ENCODE assay signal across 1 cellular context in the genomic region with DNA sequence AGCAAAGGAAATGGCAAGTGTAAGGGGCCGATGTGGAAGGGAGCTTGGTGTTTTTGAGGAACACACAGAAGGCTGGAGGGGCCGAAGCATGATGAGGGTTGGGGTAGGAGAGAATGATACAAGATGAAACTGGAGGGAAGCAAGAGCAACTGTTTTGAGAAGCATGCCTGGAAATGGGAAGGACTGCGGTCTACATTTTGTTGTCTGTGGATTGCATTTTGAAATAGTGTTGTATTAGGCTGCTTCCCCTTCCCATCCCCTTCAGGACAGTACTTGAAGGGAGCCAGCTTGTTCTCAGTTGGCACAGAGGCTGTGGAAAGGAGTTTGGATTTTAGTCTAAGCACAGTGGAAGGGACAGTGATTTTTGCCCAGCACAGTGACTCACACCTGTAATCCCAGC.
TF ChIP-seq lines count a peak whose summit lies in the region.

No MANE protein-coding gene starts in this region.

TF ChIP-seq in WTC11, 78 proteins besides CTCF, POLR2A, EP300 and RAD21 (continued from another document):
- TF ChIP-seq CBFB (CRISPR knock-in tag; IDR thresholded peaks at IDR 0.05; ENCODE audit: low read depth), result no peak
- no peak for TF ChIP-seq ZNF263 (CRISPR knock-in tag; IDR thresholded peaks at IDR 0.05; ENCODE audit: low read depth)
- TF ChIP-seq, protein P1, sequence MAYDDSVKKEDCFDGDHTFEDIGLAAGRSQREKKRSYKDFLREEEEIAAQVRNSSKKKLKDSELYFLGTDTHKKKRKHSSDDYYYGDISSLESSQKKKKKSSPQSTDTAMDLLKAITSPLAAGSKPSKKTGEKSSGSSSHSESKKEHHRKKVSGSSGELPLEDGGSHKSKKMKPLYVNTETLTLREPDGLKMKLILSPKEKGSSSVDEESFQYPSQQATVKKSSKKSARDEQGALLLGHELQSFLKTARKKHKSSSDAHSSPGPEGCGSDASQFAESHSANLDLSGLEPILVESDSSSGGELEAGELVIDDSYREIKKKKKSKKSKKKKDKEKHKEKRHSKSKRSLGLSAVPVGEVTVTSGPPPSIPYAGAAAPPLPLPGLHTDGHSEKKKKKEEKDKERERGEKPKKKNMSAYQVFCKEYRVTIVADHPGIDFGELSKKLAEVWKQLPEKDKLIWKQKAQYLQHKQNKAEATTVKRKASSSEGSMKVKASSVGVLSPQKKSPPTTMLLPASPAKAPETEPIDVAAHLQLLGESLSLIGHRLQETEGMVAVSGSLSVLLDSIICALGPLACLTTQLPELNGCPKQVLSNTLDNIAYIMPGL (CRISPR knock-in tag; IDR thresholded peaks at IDR 0.05), result no peak
- TF ChIP-seq JUN (CRISPR knock-in tag; IDR thresholded peaks at IDR 0.05), result no peak
- TF ChIP-seq, protein P2, sequence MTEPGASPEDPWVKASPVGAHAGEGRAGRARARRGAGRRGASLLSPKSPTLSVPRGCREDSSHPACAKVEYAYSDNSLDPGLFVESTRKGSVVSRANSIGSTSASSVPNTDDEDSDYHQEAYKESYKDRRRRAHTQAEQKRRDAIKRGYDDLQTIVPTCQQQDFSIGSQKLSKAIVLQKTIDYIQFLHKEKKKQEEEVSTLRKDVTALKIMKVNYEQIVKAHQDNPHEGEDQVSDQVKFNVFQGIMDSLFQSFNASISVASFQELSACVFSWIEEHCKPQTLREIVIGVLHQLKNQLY (CRISPR knock-in tag; IDR thresholded peaks at IDR 0.05), result no peak
